Comparison of ENCODE assay signal across 10 cellular contexts in the genomic region with DNA sequence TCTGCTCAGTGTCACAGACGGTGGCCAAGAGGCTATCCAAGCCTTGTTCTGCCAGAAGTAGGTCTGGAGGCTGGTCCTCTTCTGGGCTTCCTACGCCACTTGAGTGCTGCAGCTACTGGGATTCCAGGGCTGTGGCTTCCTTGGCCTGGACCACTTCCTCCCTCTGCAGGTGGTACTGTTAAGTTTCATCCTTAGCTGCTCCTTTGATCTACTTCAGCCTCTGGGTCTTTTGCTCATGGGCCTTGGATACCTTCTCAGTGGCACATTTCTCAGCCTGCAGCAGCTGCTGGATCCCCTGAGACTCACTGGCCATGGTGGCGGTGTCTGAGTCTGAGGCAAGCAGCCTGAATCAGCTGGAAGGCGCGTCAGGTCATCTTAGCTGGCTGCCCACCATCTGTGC. TPM values are rescaled to one million over a fixed set of nuclear protein-coding genes. Genes with fewer than 3 reads are reported as not detected.
DNase-seq lines count a peak whose midpoint lies in the region; ATAC-seq and TF ChIP-seq lines count a peak whose summit lies in the region.
"Had no signal": no experiment of that assay in that cellular context is flagged by ENCODE, and none has a peak within 500 bp of the region (broad histone marks: within the 10 kb centered on the region; RNA-seq: fewer than 3 reads in every experiment).

No MANE protein-coding gene starts in this region.

- no peaks in the 10 kb centered on the region for H3K9me3 Mint-ChIP-seq in Calu3 (ENCODE audit: low read depth, unreplicated experiment)
- H3K9me3 Mint-ChIP-seq in CD14-positive monocyte: no peaks in the 10 kb centered on the region

- TF ChIP-seq CTCF in Calu3 (IDR thresholded peaks at IDR 0.05; ENCODE audit: unreplicated experiment) (no peak), body of pancreas (IDR thresholded peaks at IDR 0.05) (no peak), lower lobe of right lung (IDR thresholded peaks at IDR 0.05) (no peak), CD14-positive monocyte (IDR thresholded peaks at IDR 0.05) (no peak)

- intact Hi-C loops in Calu3 (cut with micrococcal nuclease; ENCODE audit: unreplicated experiment) (no loop called here), body of pancreas (cut with DNase I) (no loop called here), lower lobe of right lung (cut with DNase I) (no loop called here), CD14-positive monocyte (cut with micrococcal nuclease) (loop anchor here in 1 of 2 donors (10.0 kb wide), 1 partner anchor 214 kb away; no protein-coding TSS in a partner anchor)

- H3K4me1 Mint-ChIP-seq in Calu3 (ENCODE audit: low read depth, unreplicated experiment): no peaks in the 10 kb centered on the region
- no peaks in the 10 kb centered on the region for H3K4me1 Mint-ChIP-seq in CD14-positive monocyte

- H3K9me3 ChIP-seq in body of pancreas: no peaks in the 10 kb centered on the region
- no peaks in the 10 kb centered on the region for H3K9me3 ChIP-seq in lower lobe of right lung
- H3K9me3 ChIP-seq: gastroesophageal sphincter had no signal

- no peak overlapping the region for H3K27ac ChIP-seq in body of pancreas
- no peak overlapping the region for H3K27ac ChIP-seq in lower lobe of right lung

- DNase-seq in Calu3 (no peak), HuH-7 (ENCODE audit: low spot score) (peak; percentile 37), body of pancreas (peak in 2 of 4 donors; percentile 14 to 21), lower lobe of right lung (no peak), CD14-positive monocyte (ENCODE audit: low spot score) (no peak), GM19240 (ENCODE audit: insufficient read length, low spot score) (no peak), AG08396 (ENCODE audit: low spot score) (no peak)
- DNase-seq in central memory CD4-positive, alpha-beta T cell: no peak
- DNase-seq: SHP77 had no signal

- H3K27ac Mint-ChIP-seq in Calu3 (ENCODE audit: unreplicated experiment) (peak overlapping the region; percentile 46), CD14-positive monocyte (peak overlapping the region in 2 of 7 donors; percentile 41 to 59)

- H3K36me3 ChIP-seq in body of pancreas (replicated peaks in 1 of 2; ENCODE audit: insufficient read depth in 1 of 2, low read depth in 2 of 2): peaks cover 0 to 23% of the 10 kb centered on the region in 2 donors
- H3K36me3 ChIP-seq in lower lobe of right lung: peaks cover 94% of the 10 kb centered on the region

- BruUV-seq in Calu3 (replicated peaks; lab: Mats Ljungman, UMichigan): no TSS peak

- no peak overlapping the region for H3K4me3 Mint-ChIP-seq in Calu3 (ENCODE audit: low read depth, unreplicated experiment)
- no peak overlapping the region for H3K4me3 Mint-ChIP-seq in CD14-positive monocyte

- ATAC-seq in body of pancreas: peak; percentile 35
- ATAC-seq in lower lobe of right lung: peak; percentile 28 to 31
- ATAC-seq: gastroesophageal sphincter had no signal

- CTCF ChIA-PET in Calu3 (lab: Charles Lee): interaction anchor here (0.7 to 1.9 kb wide), 2 partner anchors 12 to 527 kb away, joined by 3 read pairs; no protein-coding TSS in a partner anchor

- H3K27me3 Mint-ChIP-seq in Calu3 (ENCODE audit: unreplicated experiment): no peaks in the 10 kb centered on the region
- H3K27me3 Mint-ChIP-seq in CD14-positive monocyte (ENCODE audit: low read depth in 3 of 3): no peaks in the 10 kb centered on the region

- no peak overlapping the region for H3K4me3 ChIP-seq in body of pancreas
- no peak overlapping the region for H3K4me3 ChIP-seq in lower lobe of right lung
- H3K4me3 ChIP-seq: gastroesophageal sphincter had no signal

- no peak for TF ChIP-seq POLR2A in body of pancreas (IDR thresholded peaks at IDR 0.05)

- H3K27me3 ChIP-seq in body of pancreas: no peaks in the 10 kb centered on the region
- no peaks in the 10 kb centered on the region for H3K27me3 ChIP-seq in lower lobe of right lung (ENCODE audit: low read depth)
- H3K27me3 ChIP-seq: gastroesophageal sphincter had no signal

- H3K36me3 Mint-ChIP-seq in Calu3 (ENCODE audit: insufficient read depth, unreplicated experiment) (peaks cover 39% of the 10 kb centered on the region), CD14-positive monocyte (peaks cover 67 to 96% of the 10 kb centered on the region in 2 donors)

- H3K4me1 ChIP-seq in body of pancreas (peaks cover 6% of the 10 kb centered on the region), lower lobe of right lung (peaks cover 21% of the 10 kb centered on the region)

- 87 to 88% methylated on average over 5 of the region's 5 CpGs for WGBS in body of pancreas, 2 donors

RNA-seq across cellular contexts. Expression of a gene that starts 10.3 kb away (rescaled TPM):
- total RNA-seq in Calu3 (2022): 57.3 and 63.0 TPM in 2 replicates
- 10 to 100 TPM; 19.8 to 32.4 TPM for total RNA-seq in body of pancreas
- 106 TPM for total RNA-seq in lower lobe of right lung
- polyA plus RNA-seq in CD14-positive monocyte: 100 to 1,000 TPM; 147 to 160 TPM

RNA-seq across cellular contexts. Expression of a gene that starts 18.3 kb away (rescaled TPM):
- not detected in 2 replicates for total RNA-seq in Calu3 (2022)
- total RNA-seq in body of pancreas: 10 to 100 TPM in 1 of 2 donors, 1 to 10 TPM in 1; 8.0 to 10.9 TPM
- total RNA-seq in lower lobe of right lung: 72.7 TPM
- under 1 TPM; 0.30 to 0.60 TPM for polyA plus RNA-seq in CD14-positive monocyte
